ENCODE assay signal across 10 cellular contexts in genomic region chr10:63554666-63555065, GRCh38. TPM values are rescaled to one million over a fixed set of nuclear protein-coding genes. Genes with fewer than 3 reads are reported as not detected.
A peak's percentile ranks its signal among the peaks of the same experiment; 100 is the strongest.
DNase-seq lines count a peak whose midpoint lies in the region; ATAC-seq and TF ChIP-seq lines count a peak whose summit lies in the region.
"Had no signal": no experiment of that assay in that cellular context is flagged by ENCODE, and none has a peak within 500 bp of the region (broad histone marks: within the 10 kb centered on the region; RNA-seq: fewer than 3 reads in every experiment).

No MANE protein-coding gene starts in this region.

- H3K4me3 Mint-ChIP-seq in CD8-positive, alpha-beta memory T cell: peak overlapping the region in 1 of 7 donors; percentile 25
- no peak overlapping the region for H3K4me3 Mint-ChIP-seq in activated T-helper 1 cell treated with anti-CD3 and anti-CD28 coated beads, Interleukin-12 subunit alpha, Interleukin-12 subunit beta, Interleukin-2, Interleukin-4 antibody, amounts not matched to agents 30 ng/mL and 10 ng/mL and 1 ng/mL, durations not matched to agents 14 hours and 24 hours and 36 hours
- H3K4me3 Mint-ChIP-seq: IgD-negative memory B cell had no signal

- no peak overlapping the region for H3K4me2 ChIP-seq in mesendoderm (ENCODE audit: low read length)

- H3K9ac ChIP-seq in mesendoderm (ENCODE audit: low read length): no peak overlapping the region

- no peaks in the 10 kb centered on the region for H3K9me3 ChIP-seq in CD8-positive, alpha-beta memory T cell (ENCODE audit: low read length)
- H3K9me3 ChIP-seq in lower lobe of right lung: no peaks in the 10 kb centered on the region
- H3K9me3 ChIP-seq in psoas muscle: no peaks in the 10 kb centered on the region

- H3K4me3 ChIP-seq in CD8-positive, alpha-beta memory T cell (ENCODE audit: low read length): no peak overlapping the region
- H3K4me3 ChIP-seq in lower lobe of right lung: no peak overlapping the region
- no peak overlapping the region for H3K4me3 ChIP-seq in mesendoderm (ENCODE audit: low read length)
- no peak overlapping the region for H3K4me3 ChIP-seq in psoas muscle
- H3K4me3 ChIP-seq: lung had no signal

- H2BK5ac ChIP-seq in mesendoderm (ENCODE audit: low read length): no peak overlapping the region

- CTCF ChIA-PET in CD8-positive, alpha-beta memory T cell (lab: Charles Lee): no interaction called here

- no peaks in the 10 kb centered on the region for H3K36me3 ChIP-seq in CD8-positive, alpha-beta memory T cell (ENCODE audit: insufficient read depth, low read length)
- H3K36me3 ChIP-seq in lower lobe of right lung: no peaks in the 10 kb centered on the region
- H3K36me3 ChIP-seq in mesendoderm (ENCODE audit: control insufficient read depth, insufficient read depth, low read length): no peaks in the 10 kb centered on the region
- H3K36me3 ChIP-seq in psoas muscle (ENCODE audit: insufficient read depth in 1 of 2, low read depth in 1 of 2): peaks cover 0 to 2% of the 10 kb centered on the region in 2 donors

- no peaks in the 10 kb centered on the region for H3K27me3 ChIP-seq in CD8-positive, alpha-beta memory T cell (ENCODE audit: insufficient read depth, low read length, poor library complexity, severe bottlenecking)
- H3K27me3 ChIP-seq in lower lobe of right lung (ENCODE audit: low read depth) (no peaks in the 10 kb centered on the region), mesendoderm (ENCODE audit: insufficient read depth, low read length, poor library complexity) (no peaks in the 10 kb centered on the region), psoas muscle (ENCODE audit: insufficient read depth in 3 of 3, low read length in 2 of 3) (no peaks in the 10 kb centered on the region)

- H3K4me1 ChIP-seq in CD8-positive, alpha-beta memory T cell (ENCODE audit: insufficient read depth, low read length): peaks cover 12% of the 10 kb centered on the region
- no peaks in the 10 kb centered on the region for H3K4me1 ChIP-seq in lower lobe of right lung
- peaks cover 2% of the 10 kb centered on the region for H3K4me1 ChIP-seq in mesendoderm (ENCODE audit: control insufficient read depth, low read depth, low read length)
- H3K4me1 ChIP-seq in psoas muscle: peaks cover 3% of the 10 kb centered on the region

- peaks cover 14% of the 10 kb centered on the region for H3K79me2 ChIP-seq in mesendoderm (ENCODE audit: control insufficient read depth, insufficient read depth, low read length)

- no peak overlapping the region for H4K5ac ChIP-seq in mesendoderm (ENCODE audit: low read length)

- TF ChIP-seq CTCF in lower lobe of right lung (IDR thresholded peaks at IDR 0.05) (no peak), psoas muscle (IDR thresholded peaks at IDR 0.05) (no peak)

- POLR2A ChIA-PET in CD8-positive, alpha-beta memory T cell (lab: Charles Lee): no interaction called here

- peak overlapping the region; percentile 1 to 89 (median 70) for H3K27ac Mint-ChIP-seq in CD8-positive, alpha-beta memory T cell
- H3K27ac Mint-ChIP-seq in activated T-helper 1 cell treated with anti-CD3 and anti-CD28 coated beads, Interleukin-12 subunit alpha, Interleukin-12 subunit beta, Interleukin-2, Interleukin-4 antibody, amounts not matched to agents 30 ng/mL and 10 ng/mL and 1 ng/mL, durations not matched to agents 14 hours and 24 hours and 36 hours: no peak overlapping the region

- no peak overlapping the region for H4K8ac ChIP-seq in mesendoderm (ENCODE audit: low read depth, low read length)

- no peak overlapping the region for H2AK5ac ChIP-seq in mesendoderm (ENCODE audit: low read length)

- no peak overlapping the region for H3K23ac ChIP-seq in mesendoderm (ENCODE audit: low read length)

- no peaks in the 10 kb centered on the region for H3K9me3 Mint-ChIP-seq in CD8-positive, alpha-beta memory T cell
- no peaks in the 10 kb centered on the region for H3K9me3 Mint-ChIP-seq in activated T-helper 1 cell treated with anti-CD3 and anti-CD28 coated beads, Interleukin-12 subunit alpha, Interleukin-12 subunit beta, Interleukin-2, Interleukin-4 antibody, amounts not matched to agents 30 ng/mL and 10 ng/mL and 1 ng/mL, durations not matched to agents 14 hours and 24 hours and 36 hours
- H3K9me3 Mint-ChIP-seq: IgD-negative memory B cell had no signal

- no peak overlapping the region for H3K18ac ChIP-seq in mesendoderm (ENCODE audit: low read length)

- ATAC-seq in GM21390 (IDR thresholded peaks at IDR 0.05; ENCODE audit: unreplicated experiment): peak; percentile 89
- ATAC-seq in lower lobe of right lung: peak; percentile 63 to 75
- no peak for ATAC-seq in psoas muscle

- intact Hi-C loops in activated T-helper 1 cell treated with anti-CD3 and anti-CD28 coated beads, Interleukin-12 subunit alpha, Interleukin-12 subunit beta, Interleukin-2, Interleukin-4 antibody, amounts not matched to agents 30 ng/mL and 10 ng/mL and 1 ng/mL, durations not matched to agents 14 hours and 24 hours and 36 hours (cut with micrococcal nuclease): no loop called here
- intact Hi-C loops in lower lobe of right lung (cut with DNase I) (no loop called here), psoas muscle (cut with DNase I) (no loop called here)

- no peak overlapping the region for H3K27ac ChIP-seq in CD8-positive, alpha-beta memory T cell (ENCODE audit: low read depth, low read length)
- H3K27ac ChIP-seq in lower lobe of right lung (no peak overlapping the region), mesendoderm (ENCODE audit: low read depth, low read length) (no peak overlapping the region), psoas muscle (no peak overlapping the region)

- H3K27me3 Mint-ChIP-seq in CD8-positive, alpha-beta memory T cell: no peaks in the 10 kb centered on the region
- H3K27me3 Mint-ChIP-seq in activated T-helper 1 cell treated with anti-CD3 and anti-CD28 coated beads, Interleukin-12 subunit alpha, Interleukin-12 subunit beta, Interleukin-2, Interleukin-4 antibody, amounts not matched to agents 30 ng/mL and 10 ng/mL and 1 ng/mL, durations not matched to agents 14 hours and 24 hours and 36 hours (ENCODE audit: insufficient read depth): no peaks in the 10 kb centered on the region
- H3K27me3 Mint-ChIP-seq: IgD-negative memory B cell had no signal

- peak; percentile 11 to 84 (median 60) for DNase-seq in CD8-positive, alpha-beta memory T cell
- DNase-seq in LHCN-M2 (ENCODE audit: low read depth) (peak; percentile 97), lower lobe of right lung (peak; percentile 56), mesendoderm (no peak), islet precursor cell (no peak), psoas muscle (no peak)
- peak; percentile 7 for DNase-seq in activated T-helper 1 cell treated with anti-CD3 and anti-CD28 coated beads, Interleukin-12 subunit alpha, Interleukin-12 subunit beta, Interleukin-2, Interleukin-4 antibody, amounts not matched to agents 30 ng/mL and 10 ng/mL and 1 ng/mL, durations not matched to agents 14 hours and 24 hours and 36 hours (ENCODE audit: low spot score)

- no peak overlapping the region for H3K4ac ChIP-seq in mesendoderm (ENCODE audit: low read depth, low read length)

- peaks cover 0 to 3% (median 0%) of the 10 kb centered on the region in 3 donors for H3K36me3 Mint-ChIP-seq in CD8-positive, alpha-beta memory T cell
- peaks cover 2% of the 10 kb centered on the region for H3K36me3 Mint-ChIP-seq in activated T-helper 1 cell treated with anti-CD3 and anti-CD28 coated beads, Interleukin-12 subunit alpha, Interleukin-12 subunit beta, Interleukin-2, Interleukin-4 antibody, amounts not matched to agents 30 ng/mL and 10 ng/mL and 1 ng/mL, durations not matched to agents 14 hours and 24 hours and 36 hours (ENCODE audit: low read depth)
- H3K36me3 Mint-ChIP-seq: IgD-negative memory B cell had no signal

- no peak overlapping the region for H2BK15ac ChIP-seq in mesendoderm (replicated peaks; ENCODE audit: low read depth)

- no peak overlapping the region for H2BK120ac ChIP-seq in mesendoderm (ENCODE audit: low read depth, low read length)

- no peak overlapping the region for H3K56ac ChIP-seq in mesendoderm (ENCODE audit: low read length)

- H3K79me1 ChIP-seq in mesendoderm (ENCODE audit: low read length): peaks cover 8% of the 10 kb centered on the region

- H3K4me1 Mint-ChIP-seq in CD8-positive, alpha-beta memory T cell: peaks cover 24 to 33% (median 29%) of the 10 kb centered on the region in 3 donors
- H3K4me1 Mint-ChIP-seq in activated T-helper 1 cell treated with anti-CD3 and anti-CD28 coated beads, Interleukin-12 subunit alpha, Interleukin-12 subunit beta, Interleukin-2, Interleukin-4 antibody, amounts not matched to agents 30 ng/mL and 10 ng/mL and 1 ng/mL, durations not matched to agents 14 hours and 24 hours and 36 hours (ENCODE audit: low read depth): peaks cover 22% of the 10 kb centered on the region

- no CpG with 5 or more reads among the region's 2 CpGs for WGBS in mesendoderm (ENCODE audit: extremely low coverage, insufficient coverage, low lambda C conversion rate)
- WGBS in psoas muscle, 3 donors: 92 to 96% (median 95%) methylated on average over 2 of the region's 2 CpGs

RNA-seq across cellular contexts. Expression of gene REEP3, which starts 33.5 kb away (rescaled TPM):
- 10 to 100 TPM; 23.7 to 25.5 TPM for total RNA-seq in CD8-positive, alpha-beta memory T cell
- polyA plus RNA-seq in CD8-positive, alpha-beta memory T cell: 7.4 TPM
- total RNA-seq in LHCN-M2 (2014; rRNA removed) (59.2 and 62.0 TPM in 2 replicates), lower lobe of right lung (50.9 TPM), psoas muscle (10 to 100 TPM; 12.4 to 17.2 (median 16.5) TPM)
- 15.6 TPM for polyA plus RNA-seq in LHCN-M2 (2012)
- total RNA-seq in activated T-helper 1 cell treated with anti-CD3 and anti-CD28 coated beads, Interleukin-12 subunit alpha, Interleukin-12 subunit beta, Interleukin-2, Interleukin-4 antibody, amounts not matched to agents 30 ng/mL and 10 ng/mL and 1 ng/mL, durations not matched to agents 14 hours and 24 hours and 36 hours: 28.2 and 30.0 TPM in 2 replicates
- 15.0 TPM for polyA plus RNA-seq in mesendoderm (2013, experiment 1 of 2)
- polyA plus RNA-seq in mesendoderm (2013, experiment 2 of 2): 15.6 TPM
- polyA plus RNA-seq in psoas muscle: 10 to 100 TPM in 1 of 3 donors, 1 to 10 TPM in 2; 6.5 to 18.4 (median 8.2) TPM

Comparison
In these comparisons a context has a peak if more than half of its experiments do, and no peak if none do; other contexts are left out.
1. DNase-seq: peak in CD8-positive, alpha-beta memory T cell (5 of 5), LHCN-M2 (single experiment), activated T-helper 1 cell treated with anti-CD3 and anti-CD28 coated beads, Interleukin-12 subunit alpha, Interleukin-12 subunit beta, Interleukin-2, Interleukin-4 antibody, amounts not matched to agents 30 ng/mL and 10 ng/mL and 1 ng/mL, durations not matched to agents 14 hours and 24 hours and 36 hours (single experiment) and lower lobe of right lung (single experiment); none in mesendoderm (single experiment), islet precursor cell (single experiment) and psoas muscle (0 of 2).
2. ATAC-seq: peak in GM21390 (single experiment) and lower lobe of right lung (2 of 2); none in psoas muscle (0 of 4).